In the genomic region with DNA sequence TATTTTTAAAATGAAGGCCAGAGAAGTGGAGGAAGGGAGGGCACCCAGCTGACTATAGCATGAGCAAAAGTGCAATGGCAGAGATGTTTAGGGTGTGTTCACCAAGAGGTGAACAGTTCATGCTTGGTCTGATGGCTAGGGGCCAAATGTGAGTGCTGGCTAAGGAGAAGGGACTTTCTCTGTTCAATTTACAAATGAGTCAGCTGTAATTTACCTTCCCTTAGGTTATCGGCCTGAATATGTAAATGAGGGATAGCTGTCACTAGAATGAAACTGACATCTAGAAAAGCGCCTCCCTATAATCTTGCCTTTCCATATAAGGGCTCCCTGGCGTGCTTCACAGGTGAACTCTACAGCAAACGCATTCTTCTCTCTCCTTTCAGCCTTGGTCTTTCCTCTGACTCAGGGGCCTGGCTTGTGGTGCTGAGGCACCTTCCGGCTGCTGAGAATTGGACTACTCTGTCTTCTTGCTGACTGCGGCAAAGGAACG, we compare ENCODE assay signal across 1 cellular context.
TF ChIP-seq lines count a peak whose summit lies in the region.

No MANE protein-coding gene starts in this region.

TF ChIP-seq in K562, 482 proteins besides CTCF, POLR2A, EP300 and RAD21 (continued from another document and continues in another):
- peak; percentile 58 for TF ChIP-seq ZFP36 (IDR thresholded peaks at IDR 0.05; ENCODE audit: low read depth, low read length, partially characterized antibody)
- TF ChIP-seq FOXJ2 (tag; IDR thresholded peaks at IDR 0.05), result no peak
- TF ChIP-seq, protein P1, sequence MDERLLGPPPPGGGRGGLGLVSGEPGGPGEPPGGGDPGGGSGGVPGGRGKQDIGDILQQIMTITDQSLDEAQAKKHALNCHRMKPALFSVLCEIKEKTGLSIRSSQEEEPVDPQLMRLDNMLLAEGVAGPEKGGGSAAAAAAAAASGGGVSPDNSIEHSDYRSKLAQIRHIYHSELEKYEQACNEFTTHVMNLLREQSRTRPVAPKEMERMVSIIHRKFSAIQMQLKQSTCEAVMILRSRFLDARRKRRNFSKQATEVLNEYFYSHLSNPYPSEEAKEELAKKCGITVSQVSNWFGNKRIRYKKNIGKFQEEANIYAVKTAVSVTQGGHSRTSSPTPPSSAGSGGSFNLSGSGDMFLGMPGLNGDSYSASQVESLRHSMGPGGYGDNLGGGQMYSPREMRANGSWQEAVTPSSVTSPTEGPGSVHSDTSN (CRISPR knock-in tag; IDR thresholded peaks at IDR 0.05; ENCODE audit: low read depth), result no peak
- TF ChIP-seq, protein P1 (tag; conservative IDR thresholded peaks at IDR 0.05; ENCODE audit: low read depth), result peak; percentile 78
- TF ChIP-seq ZNF707 (CRISPR knock-in tag; conservative IDR thresholded peaks at IDR 0.05), result no peak
- TF ChIP-seq TOE1 (IDR thresholded peaks at IDR 0.05; ENCODE audit: borderline replicate concordance), result no peak
- TF ChIP-seq TOE1 (CRISPR knock-in tag; IDR thresholded peaks at IDR 0.05; ENCODE audit: borderline replicate concordance, low read depth), result no peak
- TF ChIP-seq CTBP1 (IDR thresholded peaks at IDR 0.05; ENCODE audit: borderline replicate concordance), result peak; percentile 58
- no peak for TF ChIP-seq ETV6 (IDR thresholded peaks at IDR 0.05; ENCODE audit: borderline replicate concordance in 1 of 2, low read depth in 2 of 2, low read length in 1 of 2)
- no peak for TF ChIP-seq ETV6 (CRISPR knock-in tag; IDR thresholded peaks at IDR 0.05; ENCODE audit: borderline replicate concordance)
- TF ChIP-seq ARNT (IDR thresholded peaks at IDR 0.05), result 0 out of 4 replicates have a peak, but pooled peaks of 1 of the 2 experiments have one; percentile 43
- TF ChIP-seq ZNF507 (tag; conservative IDR thresholded peaks at IDR 0.05), result no peak
- no peak for TF ChIP-seq LARP7 (IDR thresholded peaks at IDR 0.05)
- TF ChIP-seq, protein P2, sequence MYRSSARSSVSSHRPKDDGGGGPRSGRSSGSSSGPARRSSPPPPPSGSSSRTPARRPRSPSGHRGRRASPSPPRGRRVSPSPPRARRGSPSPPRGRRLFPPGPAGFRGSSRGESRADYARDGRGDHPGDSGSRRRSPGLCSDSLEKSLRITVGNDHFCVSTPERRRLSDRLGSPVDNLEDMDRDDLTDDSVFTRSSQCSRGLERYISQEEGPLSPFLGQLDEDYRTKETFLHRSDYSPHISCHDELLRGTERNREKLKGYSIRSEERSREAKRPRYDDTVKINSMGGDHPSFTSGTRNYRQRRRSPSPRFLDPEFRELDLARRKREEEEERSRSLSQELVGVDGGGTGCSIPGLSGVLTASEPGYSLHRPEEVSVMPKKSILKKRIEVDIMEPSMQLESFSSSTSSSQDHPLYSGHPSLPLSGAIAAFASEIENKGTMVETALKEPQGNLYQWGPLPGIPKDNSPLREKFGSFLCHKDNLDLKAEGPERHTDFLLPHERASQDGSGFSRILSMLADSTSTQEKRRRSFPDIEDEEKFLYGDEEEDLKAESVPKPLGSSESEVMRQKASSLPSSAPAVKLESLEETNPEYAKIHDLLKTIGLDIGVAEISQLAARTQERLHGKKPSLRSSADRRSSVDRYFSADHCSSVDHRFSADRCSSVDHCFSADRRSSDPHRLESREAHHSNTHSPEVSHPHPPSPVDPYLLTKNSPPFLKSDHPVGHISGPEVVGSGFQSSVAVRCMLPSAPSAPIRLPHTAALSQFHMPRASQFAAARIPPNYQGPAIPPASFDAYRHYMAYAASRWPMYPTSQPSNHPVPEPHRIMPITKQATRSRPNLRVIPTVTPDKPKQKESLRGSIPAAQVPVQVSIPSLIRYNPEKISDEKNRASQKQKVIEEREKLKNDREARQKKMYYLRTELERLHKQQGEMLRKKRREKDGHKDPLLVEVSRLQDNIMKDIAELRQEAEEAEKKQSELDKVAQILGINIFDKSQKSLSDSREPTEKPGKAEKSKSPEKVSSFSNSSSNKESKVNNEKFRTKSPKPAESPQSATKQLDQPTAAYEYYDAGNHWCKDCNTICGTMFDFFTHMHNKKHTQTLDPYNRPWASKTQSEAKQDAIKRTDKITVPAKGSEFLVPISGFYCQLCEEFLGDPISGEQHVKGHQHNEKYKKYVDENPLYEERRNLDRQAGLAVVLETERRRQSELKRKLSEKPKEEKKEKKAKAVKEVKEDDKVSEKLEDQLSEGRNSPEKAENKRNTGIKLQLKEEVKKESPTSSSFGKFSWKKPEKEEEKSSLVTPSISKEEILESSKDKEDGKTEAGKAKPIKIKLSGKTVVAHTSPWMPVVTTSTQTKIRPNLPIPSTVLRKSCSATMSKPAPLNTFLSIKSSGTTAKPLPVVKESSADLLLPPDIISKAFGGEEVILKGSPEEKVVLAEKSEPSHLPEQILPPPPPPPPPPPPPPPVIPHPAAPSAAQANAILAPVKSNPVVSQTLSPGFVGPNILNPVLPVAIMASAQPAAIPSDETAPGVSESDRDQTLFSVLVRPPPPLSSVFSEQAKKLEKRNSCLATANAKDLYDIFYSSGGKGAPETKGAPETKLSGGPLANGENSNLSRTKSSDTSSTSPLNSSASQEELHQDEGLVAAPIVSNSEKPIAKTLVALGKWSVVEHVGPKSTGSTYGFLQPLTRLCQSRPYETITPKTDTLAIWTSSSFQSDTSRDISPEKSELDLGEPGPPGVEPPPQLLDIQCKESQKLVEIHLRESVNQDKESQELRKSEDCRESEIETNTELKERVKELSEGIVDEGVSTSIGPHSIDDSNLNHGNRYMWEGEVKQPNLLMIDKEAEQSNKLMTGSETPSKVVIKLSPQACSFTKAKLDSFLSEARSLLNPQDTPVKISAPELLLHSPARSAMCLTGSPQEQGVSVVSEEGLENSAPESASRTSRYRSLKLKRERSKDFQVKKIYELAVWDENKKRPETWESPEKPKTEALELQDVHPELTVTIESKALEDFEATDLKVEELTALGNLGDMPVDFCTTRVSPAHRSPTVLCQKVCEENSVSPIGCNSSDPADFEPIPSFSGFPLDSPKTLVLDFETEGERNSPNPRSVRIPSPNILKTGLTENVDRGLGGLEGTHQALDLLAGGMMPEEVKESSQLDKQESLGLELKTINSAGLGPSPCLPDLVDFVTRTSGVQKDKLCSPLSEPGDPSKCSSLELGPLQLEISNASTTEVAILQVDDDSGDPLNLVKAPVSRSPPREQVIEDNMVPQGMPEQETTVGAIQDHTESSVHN (IDR thresholded peaks at IDR 0.05; ENCODE audit: borderline replicate concordance in 1 of 2, low read depth in 1 of 2), result peak in 1 of 2 experiments; percentile 76; a peak in 1 of 4 replicates
- no peak for TF ChIP-seq FUS (optimal IDR thresholded peaks at IDR 0.05; ENCODE audit: low read depth, low read length)
- TF ChIP-seq ZNF347 (CRISPR knock-in tag; IDR thresholded peaks at IDR 0.05; ENCODE audit: low read depth), result no peak
- peak; percentile 81 for TF ChIP-seq NFE2 (IDR thresholded peaks at IDR 0.05; ENCODE audit: low read depth)
- TF ChIP-seq THRAP3 (IDR thresholded peaks at IDR 0.05; ENCODE audit: borderline replicate concordance), result no peak
- TF ChIP-seq ZNF79 (CRISPR knock-in tag; IDR thresholded peaks at IDR 0.05; ENCODE audit: low read depth), result no peak
- TF ChIP-seq HLTF (IDR thresholded peaks at IDR 0.05), result no peak
- TF ChIP-seq, protein P3, sequence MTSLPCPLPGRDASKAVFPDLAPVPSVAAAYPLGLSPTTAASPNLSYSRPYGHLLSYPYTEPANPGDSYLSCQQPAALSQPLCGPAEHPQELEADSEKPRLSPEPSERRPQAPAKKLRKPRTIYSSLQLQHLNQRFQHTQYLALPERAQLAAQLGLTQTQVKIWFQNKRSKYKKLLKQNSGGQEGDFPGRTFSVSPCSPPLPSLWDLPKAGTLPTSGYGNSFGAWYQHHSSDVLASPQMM (CRISPR knock-in tag; IDR thresholded peaks at IDR 0.05), result no peak
- TF ChIP-seq NR2C2 (CRISPR knock-in tag; IDR thresholded peaks at IDR 0.05), result no peak
- peak; percentile 51; the same call in 1 of the 2 replicates for TF ChIP-seq NR2C2 (tag; IDR thresholded peaks at IDR 0.05)
- no peak for TF ChIP-seq SP1 (CRISPR knock-in tag; IDR thresholded peaks at IDR 0.05)
- TF ChIP-seq, protein P4, sequence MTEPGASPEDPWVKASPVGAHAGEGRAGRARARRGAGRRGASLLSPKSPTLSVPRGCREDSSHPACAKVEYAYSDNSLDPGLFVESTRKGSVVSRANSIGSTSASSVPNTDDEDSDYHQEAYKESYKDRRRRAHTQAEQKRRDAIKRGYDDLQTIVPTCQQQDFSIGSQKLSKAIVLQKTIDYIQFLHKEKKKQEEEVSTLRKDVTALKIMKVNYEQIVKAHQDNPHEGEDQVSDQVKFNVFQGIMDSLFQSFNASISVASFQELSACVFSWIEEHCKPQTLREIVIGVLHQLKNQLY (CRISPR knock-in tag; conservative IDR thresholded peaks at IDR 0.05), result no peak
- no peak for TF ChIP-seq ZNF764 (CRISPR knock-in tag; IDR thresholded peaks at IDR 0.05; ENCODE audit: low read depth)
- TF ChIP-seq, protein P5, sequence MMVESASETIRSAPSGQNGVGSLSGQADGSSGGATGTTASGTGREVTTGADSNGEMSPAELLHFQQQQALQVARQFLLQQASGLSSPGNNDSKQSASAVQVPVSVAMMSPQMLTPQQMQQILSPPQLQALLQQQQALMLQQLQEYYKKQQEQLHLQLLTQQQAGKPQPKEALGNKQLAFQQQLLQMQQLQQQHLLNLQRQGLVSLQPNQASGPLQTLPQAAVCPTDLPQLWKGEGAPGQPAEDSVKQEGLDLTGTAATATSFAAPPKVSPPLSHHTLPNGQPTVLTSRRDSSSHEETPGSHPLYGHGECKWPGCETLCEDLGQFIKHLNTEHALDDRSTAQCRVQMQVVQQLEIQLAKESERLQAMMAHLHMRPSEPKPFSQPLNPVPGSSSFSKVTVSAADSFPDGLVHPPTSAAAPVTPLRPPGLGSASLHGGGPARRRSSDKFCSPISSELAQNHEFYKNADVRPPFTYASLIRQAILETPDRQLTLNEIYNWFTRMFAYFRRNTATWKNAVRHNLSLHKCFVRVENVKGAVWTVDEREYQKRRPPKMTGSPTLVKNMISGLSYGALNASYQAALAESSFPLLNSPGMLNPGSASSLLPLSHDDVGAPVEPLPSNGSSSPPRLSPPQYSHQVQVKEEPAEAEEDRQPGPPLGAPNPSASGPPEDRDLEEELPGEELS (CRISPR knock-in tag; IDR thresholded peaks at IDR 0.05; ENCODE audit: borderline replicate concordance), result no peak
- no peak for TF ChIP-seq ZNF444 (CRISPR knock-in tag; IDR thresholded peaks at IDR 0.05)
- TF ChIP-seq MCM7 (IDR thresholded peaks at IDR 0.05), result no peak
- TF ChIP-seq, protein P6, sequence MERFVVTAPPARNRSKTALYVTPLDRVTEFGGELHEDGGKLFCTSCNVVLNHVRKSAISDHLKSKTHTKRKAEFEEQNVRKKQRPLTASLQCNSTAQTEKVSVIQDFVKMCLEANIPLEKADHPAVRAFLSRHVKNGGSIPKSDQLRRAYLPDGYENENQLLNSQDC (CRISPR knock-in tag; IDR thresholded peaks at IDR 0.05), result no peak
- TF ChIP-seq, protein P7, sequence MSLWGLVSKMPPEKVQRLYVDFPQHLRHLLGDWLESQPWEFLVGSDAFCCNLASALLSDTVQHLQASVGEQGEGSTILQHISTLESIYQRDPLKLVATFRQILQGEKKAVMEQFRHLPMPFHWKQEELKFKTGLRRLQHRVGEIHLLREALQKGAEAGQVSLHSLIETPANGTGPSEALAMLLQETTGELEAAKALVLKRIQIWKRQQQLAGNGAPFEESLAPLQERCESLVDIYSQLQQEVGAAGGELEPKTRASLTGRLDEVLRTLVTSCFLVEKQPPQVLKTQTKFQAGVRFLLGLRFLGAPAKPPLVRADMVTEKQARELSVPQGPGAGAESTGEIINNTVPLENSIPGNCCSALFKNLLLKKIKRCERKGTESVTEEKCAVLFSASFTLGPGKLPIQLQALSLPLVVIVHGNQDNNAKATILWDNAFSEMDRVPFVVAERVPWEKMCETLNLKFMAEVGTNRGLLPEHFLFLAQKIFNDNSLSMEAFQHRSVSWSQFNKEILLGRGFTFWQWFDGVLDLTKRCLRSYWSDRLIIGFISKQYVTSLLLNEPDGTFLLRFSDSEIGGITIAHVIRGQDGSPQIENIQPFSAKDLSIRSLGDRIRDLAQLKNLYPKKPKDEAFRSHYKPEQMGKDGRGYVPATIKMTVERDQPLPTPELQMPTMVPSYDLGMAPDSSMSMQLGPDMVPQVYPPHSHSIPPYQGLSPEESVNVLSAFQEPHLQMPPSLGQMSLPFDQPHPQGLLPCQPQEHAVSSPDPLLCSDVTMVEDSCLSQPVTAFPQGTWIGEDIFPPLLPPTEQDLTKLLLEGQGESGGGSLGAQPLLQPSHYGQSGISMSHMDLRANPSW (CRISPR knock-in tag; IDR thresholded peaks at IDR 0.05), result no peak
- TF ChIP-seq, protein P8, sequence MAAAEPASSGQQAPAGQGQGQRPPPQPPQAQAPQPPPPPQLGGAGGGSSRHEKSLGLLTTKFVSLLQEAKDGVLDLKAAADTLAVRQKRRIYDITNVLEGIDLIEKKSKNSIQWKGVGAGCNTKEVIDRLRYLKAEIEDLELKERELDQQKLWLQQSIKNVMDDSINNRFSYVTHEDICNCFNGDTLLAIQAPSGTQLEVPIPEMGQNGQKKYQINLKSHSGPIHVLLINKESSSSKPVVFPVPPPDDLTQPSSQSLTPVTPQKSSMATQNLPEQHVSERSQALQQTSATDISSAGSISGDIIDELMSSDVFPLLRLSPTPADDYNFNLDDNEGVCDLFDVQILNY (CRISPR knock-in tag; IDR thresholded peaks at IDR 0.05), result no peak
- no peak for TF ChIP-seq ELF1 (tag; IDR thresholded peaks at IDR 0.05)
- TF ChIP-seq MED1 (CRISPR knock-in tag; IDR thresholded peaks at IDR 0.05; ENCODE audit: borderline replicate concordance), result no peak
- TF ChIP-seq, protein P9, sequence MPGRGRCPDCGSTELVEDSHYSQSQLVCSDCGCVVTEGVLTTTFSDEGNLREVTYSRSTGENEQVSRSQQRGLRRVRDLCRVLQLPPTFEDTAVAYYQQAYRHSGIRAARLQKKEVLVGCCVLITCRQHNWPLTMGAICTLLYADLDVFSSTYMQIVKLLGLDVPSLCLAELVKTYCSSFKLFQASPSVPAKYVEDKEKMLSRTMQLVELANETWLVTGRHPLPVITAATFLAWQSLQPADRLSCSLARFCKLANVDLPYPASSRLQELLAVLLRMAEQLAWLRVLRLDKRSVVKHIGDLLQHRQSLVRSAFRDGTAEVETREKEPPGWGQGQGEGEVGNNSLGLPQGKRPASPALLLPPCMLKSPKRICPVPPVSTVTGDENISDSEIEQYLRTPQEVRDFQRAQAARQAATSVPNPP (IDR thresholded peaks at IDR 0.05; ENCODE audit: borderline replicate concordance, insufficient read depth, insufficient read length), result no peak
- no peak for TF ChIP-seq ZNF584 (CRISPR knock-in tag; IDR thresholded peaks at IDR 0.05; ENCODE audit: low read depth)
- no peak for TF ChIP-seq ZNF217 (CRISPR knock-in tag; IDR thresholded peaks at IDR 0.05)
- peak; percentile 74 for TF ChIP-seq DACH1 (IDR thresholded peaks at IDR 0.05; ENCODE audit: partially characterized antibody)
